11 cellular contexts compared by ENCODE assay signal in the genomic region with DNA sequence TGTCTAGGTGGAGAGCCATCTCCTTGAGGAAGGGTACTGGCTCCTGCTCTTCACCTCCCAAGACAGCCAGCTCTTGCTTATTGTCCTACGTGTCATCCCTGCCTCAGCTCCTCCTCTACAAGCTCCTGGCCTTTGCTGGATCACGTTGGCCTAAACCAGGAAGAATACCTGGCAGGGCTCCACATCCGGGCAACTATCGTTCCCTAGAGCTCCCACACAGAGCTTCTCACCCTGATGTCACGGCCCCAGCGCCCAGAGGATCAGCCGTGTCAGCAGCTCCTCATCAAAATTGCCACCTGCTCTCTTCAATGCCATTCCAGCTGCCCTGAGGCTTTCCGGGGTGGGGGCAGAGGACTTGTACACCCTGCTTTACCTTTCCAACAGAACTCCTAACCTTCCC. TPM values are rescaled to one million over a fixed set of nuclear protein-coding genes. Genes with fewer than 3 reads are reported as not detected.
DNase-seq lines count a peak whose midpoint lies in the region; ATAC-seq and TF ChIP-seq lines count a peak whose summit lies in the region.
"Had no signal": no experiment of that assay in that cellular context is flagged by ENCODE, and none has a peak within 500 bp of the region (broad histone marks: within the 10 kb centered on the region; RNA-seq: fewer than 3 reads in every experiment).

No MANE protein-coding gene starts in this region.

- TF ChIP-seq CTCF in lower leg skin (IDR thresholded peaks at IDR 0.05) (no peak), WTC11 (IDR thresholded peaks at IDR 0.05) (no peak), GM13977 (IDR thresholded peaks at IDR 0.05; ENCODE audit: extremely low read depth, insufficient read depth, missing control alignments) (no peak)

- no peak for TF ChIP-seq POLR2A in lower leg skin (IDR thresholded peaks at IDR 0.05)

- H3K4me3 ChIP-seq in lower leg skin (ENCODE audit: low read depth, poor library complexity, severe bottlenecking) = no peak overlapping the region

- peak overlapping the region; percentile 7 for H3K27ac Mint-ChIP-seq in activated T-helper 17 cell treated with anti-CD3 and anti-CD28 coated beads, Interleukin-2, amount 50 U/mL, for 72 hours
- no peak overlapping the region for H3K27ac Mint-ChIP-seq in WTC11

- no peak overlapping the region for H3K4me3 Mint-ChIP-seq in activated T-helper 17 cell treated with anti-CD3 and anti-CD28 coated beads, Interleukin-2, amount 50 U/mL, for 72 hours
- no peak overlapping the region for H3K4me3 Mint-ChIP-seq in WTC11
- H3K4me3 Mint-ChIP-seq: CD8-positive, alpha-beta memory T cell had no signal

- POLR2A ChIA-PET in WTC11 (lab: Charles Lee) = no interaction called here

- H3K27me3 Mint-ChIP-seq in activated T-helper 17 cell treated with anti-CD3 and anti-CD28 coated beads, Interleukin-2, amount 50 U/mL, for 72 hours = peaks cover 15% of the 10 kb centered on the region
- peaks cover 9% of the 10 kb centered on the region; the same call in 1 of the 2 replicates for H3K27me3 Mint-ChIP-seq in WTC11 (ENCODE audit: low read depth)

- in situ Hi-C loops in GM13977 (cut with MboI; ENCODE audit: low pct_unique_long_range_greater_than_20kb, low sequenced_read_pairs, unreplicated experiment) = no loop called here

- peaks cover 4% of the 10 kb centered on the region for H3K4me1 Mint-ChIP-seq in activated T-helper 17 cell treated with anti-CD3 and anti-CD28 coated beads, Interleukin-2, amount 50 U/mL, for 72 hours
- peaks cover 10% of the 10 kb centered on the region for H3K4me1 Mint-ChIP-seq in WTC11
- H3K4me1 Mint-ChIP-seq: CD8-positive, alpha-beta memory T cell had no signal

- peak; percentile 95 for DNase-seq in DMS53 (lab: John Stamatoyannopoulos, UW)
- DNase-seq in NCI-H1092 (lab: John Stamatoyannopoulos, UW) = peak; percentile 18
- DNase-seq in lower leg skin (ENCODE audit: low spot score in 2 of 2) = peak; percentile 46 to 87
- DNase-seq in WTC11 (ENCODE audit: low spot score) = no peak
- no peak for DNase-seq in NCI-H526 treated with DMSO at 0.1 percent for 48 hours (lab: John Stamatoyannopoulos, UW)
- no peak for DNase-seq in GM13977 (ENCODE audit: low spot score)
- no peak for DNase-seq in NCI-H2081 (lab: John Stamatoyannopoulos, UW)
- DNase-seq: CD8-positive, alpha-beta memory T cell; NCI-H526; stimulated activated CD4-positive, alpha-beta T cell treated with anti-CD3 and anti-CD28 coated beads, Interleukin-2, amount 100 ng/mL, for 48 hours had no signal

- ATAC-seq in activated T-helper 17 cell treated with anti-CD3 and anti-CD28 coated beads, Interleukin-2, amount 50 U/mL, for 72 hours (replicated peaks) = no peak
- no peak for ATAC-seq in WTC11

- no peaks in the 10 kb centered on the region for H3K9me3 Mint-ChIP-seq in activated T-helper 17 cell treated with anti-CD3 and anti-CD28 coated beads, Interleukin-2, amount 50 U/mL, for 72 hours
- H3K9me3 Mint-ChIP-seq in WTC11 = no peaks in the 10 kb centered on the region
- H3K9me3 Mint-ChIP-seq: CD8-positive, alpha-beta memory T cell had no signal

- no peaks in the 10 kb centered on the region for H3K36me3 Mint-ChIP-seq in activated T-helper 17 cell treated with anti-CD3 and anti-CD28 coated beads, Interleukin-2, amount 50 U/mL, for 72 hours (ENCODE audit: low read depth)
- no peaks in the 10 kb centered on the region for H3K36me3 Mint-ChIP-seq in WTC11
- H3K36me3 Mint-ChIP-seq: CD8-positive, alpha-beta memory T cell had no signal

- intact Hi-C loops in lower leg skin (cut with DNase I; ENCODE audit: low total_unique reads) = no loop called here

- 40 to 46% methylated on average over 8 of the region's 8 CpGs for WGBS in lower leg skin, 2 donors

- CTCF ChIA-PET in WTC11 (lab: Charles Lee) = interaction anchor here (0.9 to 2.8 kb wide), 2 partner anchors 89 to 141 kb away, joined by 3 to 10 read pairs; no protein-coding TSS in a partner anchor

TF ChIP-seq in WTC11, 78 proteins besides CTCF, POLR2A, EP300 and RAD21:
- TF ChIP-seq, protein P1, sequence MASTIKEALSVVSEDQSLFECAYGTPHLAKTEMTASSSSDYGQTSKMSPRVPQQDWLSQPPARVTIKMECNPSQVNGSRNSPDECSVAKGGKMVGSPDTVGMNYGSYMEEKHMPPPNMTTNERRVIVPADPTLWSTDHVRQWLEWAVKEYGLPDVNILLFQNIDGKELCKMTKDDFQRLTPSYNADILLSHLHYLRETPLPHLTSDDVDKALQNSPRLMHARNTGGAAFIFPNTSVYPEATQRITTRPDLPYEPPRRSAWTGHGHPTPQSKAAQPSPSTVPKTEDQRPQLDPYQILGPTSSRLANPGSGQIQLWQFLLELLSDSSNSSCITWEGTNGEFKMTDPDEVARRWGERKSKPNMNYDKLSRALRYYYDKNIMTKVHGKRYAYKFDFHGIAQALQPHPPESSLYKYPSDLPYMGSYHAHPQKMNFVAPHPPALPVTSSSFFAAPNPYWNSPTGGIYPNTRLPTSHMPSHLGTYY (CRISPR knock-in tag; IDR thresholded peaks at IDR 0.05) = no peak

RNA-seq across cellular contexts. Expression of a gene that starts 1.9 kb away (rescaled TPM):
- total RNA-seq in activated T-helper 17 cell treated with anti-CD3 and anti-CD28 coated beads, Interleukin-2, amount 50 U/mL, for 72 hours = 100 to 1,000 TPM; 370 to 607 TPM
- 100 to 1,000 TPM; 119 to 226 (median 181) TPM for total RNA-seq in lower leg skin
- total RNA-seq in WTC11 (2021) = 496 to 614 TPM (median 504 TPM) in 3 replicates

RNA-seq across cellular contexts. Expression of a gene that starts 12.3 kb away (rescaled TPM):
- total RNA-seq in activated T-helper 17 cell treated with anti-CD3 and anti-CD28 coated beads, Interleukin-2, amount 50 U/mL, for 72 hours = not detected
- total RNA-seq in lower leg skin (not detected), WTC11 (2021) (not detected in 3 replicates)
- total RNA-seq: CD8-positive, alpha-beta memory T cell had no signal

RNA-seq across cellular contexts. Expression of a gene that starts 26.9 kb away (rescaled TPM):
- total RNA-seq in activated T-helper 17 cell treated with anti-CD3 and anti-CD28 coated beads, Interleukin-2, amount 50 U/mL, for 72 hours = 100 to 1,000 TPM; 237 to 249 TPM
- total RNA-seq in lower leg skin (10 to 100 TPM; 46.0 to 74.6 (median 59.4) TPM), WTC11 (2021) (201 to 205 TPM (median 203 TPM) in 3 replicates)

RNA-seq across cellular contexts. Expression of a gene that starts 38.9 kb away (rescaled TPM):
- total RNA-seq in activated T-helper 17 cell treated with anti-CD3 and anti-CD28 coated beads, Interleukin-2, amount 50 U/mL, for 72 hours = under 1 TPM; 0.04 to 0.24 TPM
- total RNA-seq in lower leg skin (under 1 TPM in 1 of 4 donors, not detected in 3; 0.23 TPM), WTC11 (2021) (0.02 to 0.09 TPM in 2 of 3 replicates, not detected in the other)

Comparison
In these comparisons a context has a peak if more than half of its experiments do, and no peak if none do; other contexts are left out.
1. DNase-seq: peak in DMS53 (single experiment), NCI-H1092 (single experiment) and lower leg skin (2 of 2); none in WTC11 (single experiment), NCI-H526 treated with DMSO at 0.1 percent for 48 hours (single experiment), GM13977 (single experiment) and NCI-H2081 (0 of 2).